In the genomic region with DNA sequence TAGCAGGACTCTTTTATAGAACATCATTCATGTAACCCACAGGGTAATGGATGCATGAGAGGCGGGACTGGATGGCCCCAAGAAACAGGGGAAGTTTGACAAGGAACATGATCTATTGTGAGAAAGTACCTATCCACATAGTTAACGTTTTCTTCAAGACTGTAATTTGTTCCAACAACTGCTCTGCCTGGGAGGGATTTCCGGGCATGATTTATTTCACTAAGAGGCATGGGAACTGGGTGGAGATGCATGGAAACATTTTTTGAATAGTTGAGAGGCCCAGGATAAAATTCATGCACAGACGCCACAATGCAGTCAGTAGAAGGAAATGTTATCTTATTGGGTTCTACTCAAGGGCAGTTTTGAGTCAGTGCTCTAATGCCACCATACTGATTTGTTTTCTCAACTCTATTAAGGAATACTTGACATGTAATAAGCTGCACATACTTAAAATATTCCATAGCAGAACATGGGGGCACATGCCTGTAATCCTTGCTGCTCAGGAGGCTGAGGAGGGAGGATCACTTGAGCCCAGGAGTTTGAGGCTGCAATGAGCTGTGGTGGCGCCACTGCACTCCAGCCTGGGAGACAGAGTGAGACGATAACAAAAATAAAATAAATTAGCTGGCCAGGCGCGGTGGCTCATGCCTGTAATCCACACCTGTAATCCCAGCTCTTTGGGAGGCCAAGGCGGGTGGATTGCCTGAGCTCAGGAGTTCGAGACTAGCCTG, we compare ENCODE assay signal across 1 cellular context.
TF ChIP-seq lines count a peak whose summit lies in the region.

No MANE protein-coding gene starts in this region.

TF ChIP-seq in GM12878, 131 proteins besides CTCF, POLR2A, EP300 and RAD21:
- TF ChIP-seq YY1 (IDR thresholded peaks at IDR 0.05; ENCODE audit: low read depth, low read length): no peak
- no peak for TF ChIP-seq CHD1 (IDR thresholded peaks at IDR 0.05; ENCODE audit: low read depth, low read length)
- TF ChIP-seq ZNF207 (IDR thresholded peaks at IDR 0.05; ENCODE audit: borderline replicate concordance): no peak
- TF ChIP-seq REST (IDR thresholded peaks at IDR 0.05; ENCODE audit: low read depth, low read length): no peak
- TF ChIP-seq CHD4 (IDR thresholded peaks at IDR 0.05): no peak
- TF ChIP-seq HCFC1 (IDR thresholded peaks at IDR 0.05; ENCODE audit: low read length): no peak
- TF ChIP-seq ZNF274 (IDR thresholded peaks at IDR 0.05; ENCODE audit: insufficient read depth, insufficient read length): no peak
- TF ChIP-seq EGR1 (IDR thresholded peaks at IDR 0.05; ENCODE audit: borderline replicate concordance in 1 of 2, low read depth in 2 of 2, low read length in 2 of 2): no peak
- no peak for TF ChIP-seq IKZF2 (IDR thresholded peaks at IDR 0.05)
- TF ChIP-seq E2F4 (IDR thresholded peaks at IDR 0.05; ENCODE audit: low read depth, low read length): no peak
- no peak for TF ChIP-seq SPI1 (IDR thresholded peaks at IDR 0.05; ENCODE audit: borderline replicate concordance, insufficient read depth, low read depth, low read length)
- TF ChIP-seq MEF2B (IDR thresholded peaks at IDR 0.05; ENCODE audit: partially characterized antibody, poor library complexity, severe bottlenecking): no peak
- no peak for TF ChIP-seq FOXM1 (IDR thresholded peaks at IDR 0.05; ENCODE audit: low read depth, low read length)
- no peak for TF ChIP-seq MYC (IDR thresholded peaks at IDR 0.05; ENCODE audit: insufficient read depth, insufficient read length, insufficient replicate concordance, low read length, severe bottlenecking)
- no peak for TF ChIP-seq ZNF384 (IDR thresholded peaks at IDR 0.05; ENCODE audit: borderline replicate concordance, low read depth, low read length)
